Comparison of ENCODE assay signal across 7 cellular contexts in genomic region chr13:99086149-99086868, GRCh38.
DNase-seq lines count a peak whose midpoint lies in the region; FAIRE-seq and TF ChIP-seq lines count a peak whose summit lies in the region.

No MANE protein-coding gene starts in this region.

- H3K4me3 ChIP-seq in mesenchymal stem cell (ENCODE audit: insufficient read depth in 1 of 2, low read depth in 1 of 2, low read length in 2 of 2): peak overlapping the region; percentile 74 to 88

- peak overlapping the region; percentile 39 to 72 for H3K23ac ChIP-seq in mesenchymal stem cell (ENCODE audit: low read length in 2 of 2)

- H3K4me1 Mint-ChIP-seq in HFFc6 (ENCODE audit: low read depth): peaks cover 19% of the 10 kb centered on the region

- no peak for FAIRE-seq in GM18507 (lab: Jason Lieb, UNC)

- peak overlapping the region; percentile 84 for H3K9ac ChIP-seq in mesenchymal stem cell (ENCODE audit: low read length)

- H3K79me1 ChIP-seq in mesenchymal stem cell (replicated peaks; ENCODE audit: low read length, poor library complexity, severe bottlenecking): peaks cover 8% of the 10 kb centered on the region

- no peak overlapping the region for H3K27ac ChIP-seq in mesenchymal stem cell (ENCODE audit: low read length, poor library complexity, severe bottlenecking)

- H2BK15ac ChIP-seq in mesenchymal stem cell (ENCODE audit: low read depth, poor library complexity, severe bottlenecking): peak overlapping the region; percentile 85

- H3K4ac ChIP-seq in mesenchymal stem cell (ENCODE audit: low read depth in 1 of 2, low read length in 2 of 2): peak overlapping the region in 1 of 2 experiments; percentile 88

- peak overlapping the region; percentile 52 for H2BK120ac ChIP-seq in mesenchymal stem cell (ENCODE audit: low read depth, low read length)

- no peak overlapping the region for H2BK5ac ChIP-seq in mesenchymal stem cell (ENCODE audit: low read depth, low read length, poor library complexity, severe bottlenecking)

- no peaks in the 10 kb centered on the region for H3K9me3 Mint-ChIP-seq in HFFc6

- no peak overlapping the region for H2AK5ac ChIP-seq in mesenchymal stem cell (ENCODE audit: low read length, severe bottlenecking)

- no peaks in the 10 kb centered on the region for H3K36me3 ChIP-seq in mesenchymal stem cell (ENCODE audit: control insufficient read depth in 1 of 2, insufficient read depth in 2 of 2, low read depth in 1 of 2, low read length in 2 of 2)

- peak overlapping the region in 1 of 2 experiments; percentile 75 for H3K14ac ChIP-seq in mesenchymal stem cell (ENCODE audit: low read length in 2 of 2)

- peak overlapping the region; percentile 98 for H3K4me2 ChIP-seq in mesenchymal stem cell (ENCODE audit: low read length, poor library complexity, severe bottlenecking)

- H3K27ac Mint-ChIP-seq in HFFc6: no peak overlapping the region

- peak; percentile 49 for DNase-seq in GM18507 (ENCODE audit: extremely low spot score, insufficient read length, low read depth)
- peak; percentile 56 for DNase-seq in HFFc6
- peak; percentile 58 for DNase-seq in NCI-H1092 (lab: John Stamatoyannopoulos, UW)
- DNase-seq in activated CD4-positive, alpha-beta T cell treated with anti-CD3 and anti-CD28 coated beads, Interleukin-2, amount 50 U/mL, for 48 hours: peak; percentile 60 to 70
- DNase-seq in effector CD8-positive, alpha-beta T cell (lab: John Stamatoyannopoulos, UW): peak; percentile 33
- DNase-seq in mesenchymal stem cell: peak; percentile 66
- peak; percentile 46 for DNase-seq in stimulated activated CD8-positive, alpha-beta memory T cell treated with anti-CD3 and anti-CD28 coated beads, Interleukin-15, amount 100 ng/mL, for 1 hour (ENCODE audit: low read depth)

- peak overlapping the region; percentile 77 for H4K8ac ChIP-seq in mesenchymal stem cell (ENCODE audit: low read length)

- H2AFZ ChIP-seq in mesenchymal stem cell (ENCODE audit: low read depth, low read length): peak overlapping the region; percentile 98

- peak overlapping the region; percentile 67 for H4K91ac ChIP-seq in mesenchymal stem cell (ENCODE audit: low read length)

- H3K18ac ChIP-seq in mesenchymal stem cell (ENCODE audit: low read depth in 1 of 2, low read length in 2 of 2): peak overlapping the region; percentile 52 to 80

- H3K27me3 ChIP-seq in mesenchymal stem cell (ENCODE audit: control insufficient read depth in 1 of 2, insufficient read depth in 1 of 2, low read length in 2 of 2): no peaks in the 10 kb centered on the region

- peak overlapping the region in 1 of 2 experiments; percentile 76 for H2BK12ac ChIP-seq in mesenchymal stem cell (ENCODE audit: low read length in 2 of 2)

- no peaks in the 10 kb centered on the region for H3K36me3 Mint-ChIP-seq in HFFc6 (ENCODE audit: low read depth)

- H3K4me3 Mint-ChIP-seq in HFFc6: peak overlapping the region; percentile 73; the same call in 1 of the 2 replicates

- H3K27me3 Mint-ChIP-seq in HFFc6 (ENCODE audit: insufficient read depth): peaks cover 8% of the 10 kb centered on the region

- H3K9me3 ChIP-seq in mesenchymal stem cell (ENCODE audit: control insufficient read depth, low read length): no peaks in the 10 kb centered on the region

- 0% methylated on average over 30 of the region's 121 CpGs for WGBS in mesenchymal stem cell

- peaks cover 18% of the 10 kb centered on the region for H3K4me1 ChIP-seq in mesenchymal stem cell (ENCODE audit: control insufficient read depth, insufficient read depth, low read depth, low read length)

- no peak for TF ChIP-seq CTCF in HFFc6 (IDR thresholded peaks at IDR 0.05)
